In the genomic region with DNA sequence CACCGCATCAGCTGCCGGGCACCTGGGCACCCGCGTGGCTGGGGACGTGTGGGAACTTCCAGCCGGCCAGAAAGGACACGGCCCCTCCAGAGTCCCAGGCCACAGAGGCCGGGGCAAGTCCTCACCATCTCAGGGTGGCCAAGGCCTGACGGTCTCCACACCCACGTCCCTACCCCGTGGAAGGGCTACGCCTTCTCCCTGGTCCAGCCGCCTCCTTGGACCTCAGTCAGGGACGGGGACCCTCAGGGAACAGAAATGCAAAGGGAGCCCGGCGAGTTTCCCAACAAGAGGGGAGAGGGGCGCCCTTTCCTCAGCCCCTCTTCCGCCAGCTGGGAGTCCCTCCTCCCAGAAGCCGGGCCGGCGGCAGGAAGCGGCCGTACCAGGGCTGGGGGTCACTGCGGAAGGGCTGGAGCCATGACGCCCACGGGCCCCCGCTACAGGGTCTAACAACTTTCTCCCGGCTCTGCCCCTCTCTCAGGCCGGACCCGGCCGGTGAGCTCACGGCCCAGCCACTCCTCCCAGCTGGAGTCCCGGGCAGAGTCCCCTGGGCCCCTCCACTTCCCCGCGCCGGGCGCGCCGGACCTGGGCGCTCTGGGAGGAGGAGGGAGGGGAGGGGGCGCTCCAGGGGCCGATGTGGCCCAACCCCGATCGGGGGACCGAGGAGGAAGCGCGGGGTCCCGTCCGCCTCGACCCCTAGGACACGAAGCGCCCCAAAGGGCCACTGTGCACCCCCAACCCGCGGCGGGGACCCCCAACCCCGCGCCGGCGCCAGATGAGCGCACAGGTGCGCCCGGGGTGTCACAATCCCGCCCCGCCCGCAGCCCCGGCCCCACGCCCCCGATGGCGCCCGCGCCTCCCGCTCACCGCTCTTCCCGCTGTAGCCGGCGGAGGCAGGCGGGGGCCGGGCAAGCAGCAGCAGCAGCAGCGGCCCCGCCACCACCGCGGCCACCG, we compare ENCODE assay signal across 8 cellular contexts. TPM values are rescaled to one million over a fixed set of nuclear protein-coding genes. Genes with fewer than 3 reads are reported as not detected.
DNase-seq lines count a peak whose midpoint lies in the region; ATAC-seq and TF ChIP-seq lines count a peak whose summit lies in the region.

No MANE protein-coding gene starts in this region.

- ATAC-seq in GM19324 (IDR thresholded peaks at IDR 0.05; ENCODE audit: low FRiP score, unreplicated experiment): peak; percentile 3
- ATAC-seq in activated naive CD8-positive, alpha-beta T cell treated with anti-CD3 and anti-CD28 coated beads, Interleukin-2, amount 10 ng/mL, durations not matched to agents 7 days and 5 days (ENCODE audit: low read depth): peak; percentile 32

- TF ChIP-seq CTCF in BE2C (IDR thresholded peaks at IDR 0.05; ENCODE audit: low read depth, low read length) (no peak), smooth muscle cell (IDR thresholded peaks at IDR 0.05; ENCODE audit: borderline replicate concordance, insufficient read depth, poor library complexity, severe bottlenecking) (peak; percentile 2)

- 1% methylated on average over 36 of the region's 83 CpGs for WGBS in smooth muscle cell (ENCODE audit: low lambda C conversion rate)

- H3K9me3 Mint-ChIP-seq in activated naive CD8-positive, alpha-beta T cell treated with anti-CD3 and anti-CD28 coated beads, Interleukin-2, amount 10 ng/mL, durations not matched to agents 7 days and 5 days: no peaks in the 10 kb centered on the region

- H3K36me3 ChIP-seq in BE2C (no peaks in the 10 kb centered on the region; the same call in none of the 2 replicates), HUES6 (ENCODE audit: control insufficient read depth, insufficient read depth, low read length) (peaks cover 18% of the 10 kb centered on the region), iPS-18a (ENCODE audit: control insufficient read depth, low read depth, low read length) (peaks cover 11% of the 10 kb centered on the region), smooth muscle cell (ENCODE audit: low read depth) (no peaks in the 10 kb centered on the region)

- peaks cover 30% of the 10 kb centered on the region for H3K79me2 ChIP-seq in smooth muscle cell (ENCODE audit: low read depth)

- no peaks in the 10 kb centered on the region for H3K4me1 ChIP-seq in BE2C
- H3K4me1 ChIP-seq in HUES6 (ENCODE audit: control insufficient read depth, insufficient read depth, low read length): peaks cover 38% of the 10 kb centered on the region
- peaks cover 14% of the 10 kb centered on the region for H3K4me1 ChIP-seq in iPS-18a (ENCODE audit: control insufficient read depth, low read depth, low read length)
- peaks cover 12% of the 10 kb centered on the region for H3K4me1 ChIP-seq in smooth muscle cell (ENCODE audit: low read depth)

- H3K9me3 ChIP-seq in BE2C (no peaks in the 10 kb centered on the region), HUES6 (ENCODE audit: control insufficient read depth, insufficient read depth, low read depth, low read length) (no peaks in the 10 kb centered on the region), iPS-18a (ENCODE audit: control insufficient read depth, low read depth, low read length) (no peaks in the 10 kb centered on the region), smooth muscle cell (replicated peaks; ENCODE audit: low read depth) (no peaks in the 10 kb centered on the region)

- peak overlapping the region; percentile 73 for H3K4me3 Mint-ChIP-seq in activated naive CD8-positive, alpha-beta T cell treated with anti-CD3 and anti-CD28 coated beads, Interleukin-2, amount 10 ng/mL, durations not matched to agents 7 days and 5 days

- H3K27ac Mint-ChIP-seq in activated naive CD8-positive, alpha-beta T cell treated with anti-CD3 and anti-CD28 coated beads, Interleukin-2, amount 10 ng/mL, durations not matched to agents 7 days and 5 days: no peak overlapping the region

- POLR2A ChIA-PET in activated naive CD8-positive, alpha-beta T cell treated with anti-CD3 and anti-CD28 coated beads, Interleukin-2, amount 10 ng/mL, durations not matched to agents 7 days and 5 days (lab: Charles Lee): interaction anchor here (0.6 to 4.6 kb wide), 3 partner anchors 10 to 242 kb away, joined by 3 to 27 read pairs (median 3); partner anchors contain the start of gene MRPL28

- H3K27me3 ChIP-seq in BE2C (no peaks in the 10 kb centered on the region), HUES6 (ENCODE audit: control insufficient read depth, insufficient read depth, low read length) (peaks cover 4% of the 10 kb centered on the region; the same call in 1 of the 2 replicates), iPS-18a (ENCODE audit: control insufficient read depth, insufficient read depth, low read length) (no peaks in the 10 kb centered on the region), smooth muscle cell (ENCODE audit: low read depth) (no peaks in the 10 kb centered on the region)

- DNase-seq in BE2C: peak; percentile 34
- peak; percentile 56 for DNase-seq in activated naive CD8-positive, alpha-beta T cell treated with anti-CD3 and anti-CD28 coated beads, Interleukin-2, amount 10 ng/mL, durations not matched to agents 7 days and 5 days
- no peak for DNase-seq in smooth muscle cell (lab: John Stamatoyannopoulos, UW; ENCODE audit: unreplicated experiment)
- DNase-seq in HPDE6-E6E7 (ENCODE audit: extremely low spot score): no peak
- no peak for DNase-seq in LoVo (ENCODE audit: low spot score)

- H3K27ac ChIP-seq in HUES6 (ENCODE audit: low read depth, low read length): peak overlapping the region; percentile 58; the same call in 1 of the 2 replicates
- no peak overlapping the region for H3K27ac ChIP-seq in iPS-18a (ENCODE audit: low read length)
- peak overlapping the region; percentile 6 for H3K27ac ChIP-seq in smooth muscle cell (ENCODE audit: low read depth)

- H3K4me1 Mint-ChIP-seq in activated naive CD8-positive, alpha-beta T cell treated with anti-CD3 and anti-CD28 coated beads, Interleukin-2, amount 10 ng/mL, durations not matched to agents 7 days and 5 days: peaks cover 9% of the 10 kb centered on the region

- H3K4me3 ChIP-seq in BE2C (ENCODE audit: low read depth, low read length) (peak overlapping the region; percentile 68), HUES6 (ENCODE audit: low read depth, low read length) (peak overlapping the region; percentile 72), iPS-18a (ENCODE audit: low read length) (peak overlapping the region; percentile 80), smooth muscle cell (peak overlapping the region; percentile 92)

- H3K4me2 ChIP-seq in smooth muscle cell: peak overlapping the region; percentile 100

- peak overlapping the region; percentile 73 for H2AFZ ChIP-seq in smooth muscle cell (ENCODE audit: low read depth)

- peaks cover 5% of the 10 kb centered on the region for H3F3A ChIP-seq in smooth muscle cell (ENCODE audit: low read depth)

- no peaks in the 10 kb centered on the region for H3K36me3 Mint-ChIP-seq in activated naive CD8-positive, alpha-beta T cell treated with anti-CD3 and anti-CD28 coated beads, Interleukin-2, amount 10 ng/mL, durations not matched to agents 7 days and 5 days

- H3K9ac ChIP-seq in HUES6 (ENCODE audit: low read length) (peak overlapping the region; percentile 51), iPS-18a (ENCODE audit: low read length) (peak overlapping the region; percentile 54), smooth muscle cell (ENCODE audit: low read depth) (peak overlapping the region; percentile 69)

- peaks cover 25% of the 10 kb centered on the region for H4K20me1 ChIP-seq in smooth muscle cell (ENCODE audit: low read depth)

- peaks cover 5% of the 10 kb centered on the region for H3K27me3 Mint-ChIP-seq in activated naive CD8-positive, alpha-beta T cell treated with anti-CD3 and anti-CD28 coated beads, Interleukin-2, amount 10 ng/mL, durations not matched to agents 7 days and 5 days

RNA-seq across cellular contexts. Expression of gene PGAP6, which starts 0.7 kb away (rescaled TPM):
- polyA plus RNA-seq in BE2C (2012; ENCODE audit: insufficient read depth, insufficient read length, low read depth): 137 TPM
- 10 to 100 TPM; 58.9 to 59.0 TPM for total RNA-seq in activated naive CD8-positive, alpha-beta T cell treated with anti-CD3 and anti-CD28 coated beads, Interleukin-2, amount 10 ng/mL, durations not matched to agents 7 days and 5 days
- 53.6 and 57.1 TPM in 2 replicates for total RNA-seq in smooth muscle cell
- 80.0 and 99.9 TPM in 2 replicates for polyA plus RNA-seq in smooth muscle cell

RNA-seq across cellular contexts. Expression of gene MRPL28, which starts 10.8 kb away (rescaled TPM):
- polyA plus RNA-seq in BE2C (2012; ENCODE audit: insufficient read depth, insufficient read length, low read depth): 231 TPM
- total RNA-seq in activated naive CD8-positive, alpha-beta T cell treated with anti-CD3 and anti-CD28 coated beads, Interleukin-2, amount 10 ng/mL, durations not matched to agents 7 days and 5 days: 10 to 100 TPM; 64.4 to 67.5 TPM
- 80.8 and 84.6 TPM in 2 replicates for total RNA-seq in smooth muscle cell
- polyA plus RNA-seq in smooth muscle cell: 155 and 160 TPM in 2 replicates

RNA-seq across cellular contexts. Expression of gene NME4, which starts 15.9 kb away (rescaled TPM):
- 507 TPM for polyA plus RNA-seq in BE2C (2012; ENCODE audit: insufficient read depth, insufficient read length, low read depth)
- total RNA-seq in activated naive CD8-positive, alpha-beta T cell treated with anti-CD3 and anti-CD28 coated beads, Interleukin-2, amount 10 ng/mL, durations not matched to agents 7 days and 5 days: 1 to 10 TPM; 8.2 to 8.8 TPM
- total RNA-seq in smooth muscle cell: 189 and 218 TPM in 2 replicates
- 421 and 523 TPM in 2 replicates for polyA plus RNA-seq in smooth muscle cell

RNA-seq across cellular contexts. Expression of gene DECR2, which starts 20.6 kb away (rescaled TPM):
- polyA plus RNA-seq in BE2C (2012; ENCODE audit: insufficient read depth, insufficient read length, low read depth): 11.6 TPM
- total RNA-seq in activated naive CD8-positive, alpha-beta T cell treated with anti-CD3 and anti-CD28 coated beads, Interleukin-2, amount 10 ng/mL, durations not matched to agents 7 days and 5 days: 1 to 10 TPM; 5.6 to 7.9 TPM
- total RNA-seq in smooth muscle cell: 7.3 and 18.2 TPM in 2 replicates
- 15.4 and 21.2 TPM in 2 replicates for polyA plus RNA-seq in smooth muscle cell

RNA-seq across cellular contexts. Expression of gene AXIN1, which starts 28.6 kb away (rescaled TPM):
- 24.6 TPM for polyA plus RNA-seq in BE2C (2012; ENCODE audit: insufficient read depth, insufficient read length, low read depth)
- total RNA-seq in activated naive CD8-positive, alpha-beta T cell treated with anti-CD3 and anti-CD28 coated beads, Interleukin-2, amount 10 ng/mL, durations not matched to agents 7 days and 5 days: 10 to 100 TPM; 30.9 to 32.5 TPM
- 12.7 and 13.0 TPM in 2 replicates for total RNA-seq in smooth muscle cell
- polyA plus RNA-seq in smooth muscle cell: 15.0 and 15.2 TPM in 2 replicates

Comparison
In these comparisons a context has a peak if more than half of its experiments do, and no peak if none do; other contexts are left out.
1. DNase-seq: peak in BE2C (single experiment) and activated naive CD8-positive, alpha-beta T cell treated with anti-CD3 and anti-CD28 coated beads, Interleukin-2, amount 10 ng/mL, durations not matched to agents 7 days and 5 days (single experiment); none in smooth muscle cell (single experiment), HPDE6-E6E7 (single experiment) and LoVo (single experiment).
2. RNA of gene NME4, which starts 15.9 kb away (total RNA-seq): 189 to 218 TPM in smooth muscle cell; 8.2 to 8.8 TPM in activated naive CD8-positive, alpha-beta T cell treated with anti-CD3 and anti-CD28 coated beads, Interleukin-2, amount 10 ng/mL, durations not matched to agents 7 days and 5 days; every median in the first group is over 10 times any median in the second.
3. Peak in every context shown above with its lines, with median percentiles within 50 percentile points of each other: H3K4me3 ChIP-seq and H3K9ac ChIP-seq.